17 cellular contexts compared by ENCODE assay signal in genomic region chr11:61611309-61611708, GRCh38. TPM values are rescaled to one million over a fixed set of nuclear protein-coding genes. Genes with fewer than 3 reads are reported as not detected.
DNase-seq lines count a peak whose midpoint lies in the region; ATAC-seq and TF ChIP-seq lines count a peak whose summit lies in the region.
"Had no signal": no experiment of that assay in that cellular context is flagged by ENCODE, and none has a peak within 500 bp of the region (broad histone marks: within the 10 kb centered on the region; RNA-seq: fewer than 3 reads in every experiment).

No MANE protein-coding gene starts in this region.

- POLR2A ChIA-PET in OCI-LY7 (lab: Charles Lee), result no interaction called here

- H3K27me3 ChIP-seq in BLaER1 treated with 17β-estradiol and CSF1 and Interleukin-3, amounts not matched to agents 10 nM and 100 nM, result no peaks in the 10 kb centered on the region
- H3K27me3 ChIP-seq in Karpas-422 (ENCODE audit: low read length) (no peaks in the 10 kb centered on the region), neuronal stem cell (ENCODE audit: control insufficient read depth in 3 of 3, insufficient read depth in 3 of 3, low read depth in 1 of 3, low read length in 3 of 3) (peaks cover 0 to 46% (median 0%) of the 10 kb centered on the region in 3 experiments), right lobe of liver (no peaks in the 10 kb centered on the region), psoas muscle (ENCODE audit: insufficient read depth in 3 of 3, low read length in 2 of 3) (peaks cover 0 to 24% (median 0%) of the 10 kb centered on the region in 3 donors)
- H3K27me3 ChIP-seq: adrenal gland had no signal

- H3K9ac ChIP-seq in BLaER1 treated with 17β-estradiol and CSF1 and Interleukin-3, amounts not matched to agents 10 nM and 100 nM, result peak overlapping the region in 4 of 11 experiments; percentile 36 to 46 (median 42); a peak in 4 of 22 replicates
- H3K9ac ChIP-seq in Karpas-422 (ENCODE audit: low read length) (no peak overlapping the region), neuronal stem cell (ENCODE audit: low read depth, low read length, poor library complexity) (no peak overlapping the region)

- intact Hi-C loops in OCI-LY7 (cut with micrococcal nuclease; ENCODE audit: unreplicated experiment), result no loop called here
- intact Hi-C loops in right lobe of liver (cut with DNase I), result no loop called here
- intact Hi-C loops in psoas muscle (cut with DNase I), result no loop called here

- TF ChIP-seq POLR2A in right lobe of liver (IDR thresholded peaks at IDR 0.05), result no peak

- H3K27ac ChIP-seq in BLaER1 treated with 17β-estradiol and CSF1 and Interleukin-3, amounts not matched to agents 10 nM and 100 nM, result no peak overlapping the region
- H3K27ac ChIP-seq in Karpas-422 (ENCODE audit: low read length), result no peak overlapping the region
- H3K27ac ChIP-seq in OCI-LY7 (ENCODE audit: low read depth, low read length, poor library complexity, severe bottlenecking), result no peak overlapping the region
- H3K27ac ChIP-seq in neuronal stem cell (replicated peaks; ENCODE audit: low read length), result no peak overlapping the region
- no peak overlapping the region for H3K27ac ChIP-seq in right lobe of liver
- H3K27ac ChIP-seq in psoas muscle, result no peak overlapping the region
- H3K27ac ChIP-seq: left lung, neutrophil had no signal

- no peaks in the 10 kb centered on the region for H3K9me2 ChIP-seq in Karpas-422 (replicated peaks; ENCODE audit: insufficient read depth, low read length)
- H3K9me2 ChIP-seq in OCI-LY7 (ENCODE audit: insufficient read depth, low read length), result no peaks in the 10 kb centered on the region

- no peaks in the 10 kb centered on the region for H3K79me1 ChIP-seq in neuronal stem cell (ENCODE audit: low read depth, low read length)

- CTCF ChIA-PET in OCI-LY7 (lab: Charles Lee; ENCODE audit: unreplicated experiment), result no interaction called here

- H3K9me3 ChIP-seq in BLaER1 treated with 17β-estradiol and CSF1 and Interleukin-3, amounts not matched to agents 10 nM and 100 nM (replicated peaks in 1 of 11), result 0 out of 22 replicates have a peak, but pooled peaks cover 0 to 7% (median 0%) of the 10 kb centered on the region in 11 experiments
- H3K9me3 ChIP-seq in Karpas-422 (ENCODE audit: low read length) (no peaks in the 10 kb centered on the region), OCI-LY7 (ENCODE audit: low read length) (no peaks in the 10 kb centered on the region), neuronal stem cell (replicated peaks in 1 of 2; ENCODE audit: control insufficient read depth in 2 of 2, insufficient read depth in 1 of 2, low read depth in 1 of 2, low read length in 2 of 2) (peaks cover 0 to 5% of the 10 kb centered on the region in 2 donors), right lobe of liver (no peaks in the 10 kb centered on the region), psoas muscle (no peaks in the 10 kb centered on the region)
- H3K9me3 ChIP-seq: adrenal gland, left lung, neutrophil had no signal

- H3K4me2 ChIP-seq in BLaER1 treated with 17β-estradiol and CSF1 and Interleukin-3, amounts not matched to agents 10 nM and 100 nM, result peak overlapping the region in 10 of 11 experiments; percentile 0 to 74 (median 63); a peak in 16 of 22 replicates
- H3K4me2 ChIP-seq in Karpas-422 (ENCODE audit: low read depth, low read length, poor library complexity, severe bottlenecking), result no peak overlapping the region
- H3K4me2 ChIP-seq in OCI-LY7 (ENCODE audit: low read length), result no peak overlapping the region
- no peak overlapping the region for H3K4me2 ChIP-seq in neuronal stem cell (ENCODE audit: insufficient read depth, low read length, poor library complexity, severe bottlenecking)

- no peak overlapping the region for H2AFZ ChIP-seq in Karpas-422 (ENCODE audit: low read length)
- H2AFZ ChIP-seq in OCI-LY7 (ENCODE audit: low read length), result no peak overlapping the region
- H2AFZ ChIP-seq in neuronal stem cell (ENCODE audit: low read length), result no peak overlapping the region

- no peak overlapping the region for H3K23ac ChIP-seq in neuronal stem cell (ENCODE audit: low read depth, low read length, poor library complexity)

- peak overlapping the region; percentile 80 for H3K18ac ChIP-seq in neuronal stem cell (ENCODE audit: low read length)

- H3K14ac ChIP-seq in neuronal stem cell (ENCODE audit: low read length), result no peak overlapping the region

- no peak overlapping the region for H3K4me3 ChIP-seq in BLaER1 treated with 17β-estradiol and CSF1 and Interleukin-3, amounts not matched to agents 10 nM and 100 nM
- H3K4me3 ChIP-seq in Karpas-422 (ENCODE audit: low read length), result no peak overlapping the region
- H3K4me3 ChIP-seq in OCI-LY7 (ENCODE audit: low read depth, low read length, poor library complexity, severe bottlenecking), result no peak overlapping the region
- no peak overlapping the region for H3K4me3 ChIP-seq in neuronal stem cell (ENCODE audit: low read length in 2 of 2)
- no peak overlapping the region for H3K4me3 ChIP-seq in right lobe of liver
- H3K4me3 ChIP-seq in psoas muscle, result no peak overlapping the region
- H3K4me3 ChIP-seq: adrenal gland, left lung had no signal

- no peak overlapping the region for H2BK120ac ChIP-seq in neuronal stem cell (ENCODE audit: low read depth, low read length)

- no TSS peak for BruUV-seq in OCI-LY7 (replicated peaks; lab: Mats Ljungman, UMichigan)

- no peak overlapping the region for H4K8ac ChIP-seq in neuronal stem cell (ENCODE audit: low read depth, low read length)

- peaks cover 28 to 56% (median 42%) of the 10 kb centered on the region in 10 experiments for H3K4me1 ChIP-seq in BLaER1 treated with 17β-estradiol and CSF1 and Interleukin-3, amounts not matched to agents 10 nM and 100 nM
- H3K4me1 ChIP-seq in Karpas-422 (ENCODE audit: low read length) (peaks cover 21% of the 10 kb centered on the region), OCI-LY7 (ENCODE audit: insufficient read depth, low read length, poor library complexity, severe bottlenecking) (no peaks in the 10 kb centered on the region), neuronal stem cell (ENCODE audit: control insufficient read depth in 2 of 2, insufficient read depth in 1 of 2, low read depth in 1 of 2, low read length in 2 of 2) (peaks cover 3 to 12% of the 10 kb centered on the region in 2 donors), right lobe of liver (no peaks in the 10 kb centered on the region), psoas muscle (no peaks in the 10 kb centered on the region)
- H3K4me1 ChIP-seq: adrenal gland, left lung had no signal

- peak; percentile 70 for DNase-seq in Karpas-422
- peak; percentile 9 for DNase-seq in OCI-LY7 (ENCODE audit: low spot score)
- DNase-seq in neuronal stem cell (ENCODE audit: low spot score), result no peak
- no peak for DNase-seq in right lobe of liver
- no peak for DNase-seq in GM03348 (ENCODE audit: low spot score)
- no peak for DNase-seq in psoas muscle
- DNase-seq: activated CD4-positive, alpha-beta T cell treated with anti-CD3 and anti-CD28 coated beads for 36 hours; activated CD8-positive, alpha-beta T cell treated with anti-CD3 and anti-CD28 coated beads, Interleukin-2, amount 10 ng/mL, durations not matched to agents 7 days and 5 days; activated naive CD4-positive, alpha-beta T cell treated with anti-CD3 and anti-CD28 coated beads, Interleukin-2, amount 10 ng/mL, durations not matched to agents 7 days and 5 days; adrenal gland; left lung; mesenchymal stem cell; NCI-H2107; NK-92 treated with Interleukin-12 subunit alpha and Interleukin-12 subunit beta, amount 100 ng/mL, for 24 hours; stimulated activated CD4-positive, alpha-beta T cell treated with anti-CD3 and anti-CD28 coated beads, Interleukin-4, amount 100 ng/mL, for 4 hours had no signal

- TF ChIP-seq CTCF in OCI-LY7 (conservative IDR thresholded peaks at IDR 0.05; ENCODE audit: low read length) (no peak), right lobe of liver (IDR thresholded peaks at IDR 0.05) (no peak), psoas muscle (IDR thresholded peaks at IDR 0.05) (no peak)

- no peak for ATAC-seq in right lobe of liver
- no peak for ATAC-seq in psoas muscle
- ATAC-seq: activated CD4-positive, alpha-beta T cell treated with anti-CD3 and anti-CD28 coated beads for 36 hours; activated CD8-positive, alpha-beta T cell treated with anti-CD3 and anti-CD28 coated beads, Interleukin-2, amount 10 ng/mL, durations not matched to agents 7 days and 5 days; left lung had no signal

- H4K20me1 ChIP-seq in BLaER1 treated with 17β-estradiol and CSF1 and Interleukin-3, amounts not matched to agents 10 nM and 100 nM, result peaks cover 0 to 10% (median 0%) of the 10 kb centered on the region in 11 experiments; a peak in 3 of 22 replicates
- H4K20me1 ChIP-seq in Karpas-422 (ENCODE audit: insufficient read depth, low read depth, low read length) (no peaks in the 10 kb centered on the region), OCI-LY7 (ENCODE audit: insufficient read depth, low read length) (no peaks in the 10 kb centered on the region)

- WGBS in neuronal stem cell (ENCODE audit: extremely low coverage in 2 of 2, insufficient read length in 2 of 2, insufficient replicate concordance in 1 of 2), 2 donors, result no CpG with 5 or more reads among the region's 8 CpGs
- WGBS in right lobe of liver (ENCODE audit: insufficient coverage, low coverage, low lambda C conversion rate, missing lambda C conversion rate), result no CpG with 5 or more reads among the region's 8 CpGs
- 37 to 46% (median 40%) methylated on average over 7 to 8 of the region's 8 CpGs for WGBS in psoas muscle, 3 donors

- no peak overlapping the region for H4K91ac ChIP-seq in neuronal stem cell (ENCODE audit: low read depth, low read length, poor library complexity)

- H2BK12ac ChIP-seq in neuronal stem cell (ENCODE audit: low read length), result no peak overlapping the region

- H3K79me2 ChIP-seq in Karpas-422 (ENCODE audit: low read length) (no peaks in the 10 kb centered on the region), OCI-LY7 (ENCODE audit: insufficient read depth, low read depth, low read length) (no peaks in the 10 kb centered on the region)

- peak overlapping the region; percentile 54 for H2AK5ac ChIP-seq in neuronal stem cell (ENCODE audit: low read depth, low read length)

- H2BK15ac ChIP-seq in neuronal stem cell (ENCODE audit: low read length), result no peak overlapping the region

- H3K36me3 ChIP-seq in BLaER1 treated with 17β-estradiol and CSF1 and Interleukin-3, amounts not matched to agents 10 nM and 100 nM, result no peaks in the 10 kb centered on the region
- H3K36me3 ChIP-seq in Karpas-422 (ENCODE audit: insufficient read depth, low read length), result no peaks in the 10 kb centered on the region
- no peaks in the 10 kb centered on the region for H3K36me3 ChIP-seq in OCI-LY7 (ENCODE audit: insufficient read depth, low read length)
- no peaks in the 10 kb centered on the region for H3K36me3 ChIP-seq in neuronal stem cell (replicated peaks in 1 of 2; ENCODE audit: control insufficient read depth in 2 of 2, insufficient read depth in 2 of 2, low read length in 2 of 2)
- H3K36me3 ChIP-seq in right lobe of liver, result no peaks in the 10 kb centered on the region
- H3K36me3 ChIP-seq in psoas muscle (ENCODE audit: insufficient read depth in 1 of 2, low read depth in 1 of 2), result no peaks in the 10 kb centered on the region
- H3K36me3 ChIP-seq: adrenal gland, left lung, neutrophil had no signal

- no peak overlapping the region for H2BK5ac ChIP-seq in neuronal stem cell (ENCODE audit: low read length)

- H3K4ac ChIP-seq in neuronal stem cell (ENCODE audit: low read length), result no peak overlapping the region

RNA-seq across cellular contexts. Expression of gene SYT7, which starts 30.4 kb away (rescaled TPM):
- total RNA-seq in Karpas-422 (2014; rRNA removed; shearing (Covaris generic); ENCODE audit: low replicate concordance), result not detected in 2 replicates
- not detected in 2 replicates for total RNA-seq in OCI-LY7 (2014; rRNA removed; shearing (Covaris generic))
- total RNA-seq in OCI-LY7 (2022) (not detected in 2 replicates), right lobe of liver (10 to 100 TPM; 13.1 to 70.8 (median 31.6) TPM), psoas muscle (1 to 10 TPM; 1.9 to 2.8 (median 2.1) TPM)
- polyA plus RNA-seq in neuronal stem cell (2013, experiment 1 of 2), result 2.5 TPM
- polyA plus RNA-seq in neuronal stem cell (2013, experiment 2 of 2), result 2.3 TPM
- polyA plus RNA-seq in psoas muscle, result 1 to 10 TPM in 2 of 3 donors, under 1 TPM in 1; 0.96 to 3.5 (median 1.4) TPM
- total RNA-seq: activated CD8-positive, alpha-beta T cell treated with anti-CD3 and anti-CD28 coated beads, Interleukin-2, amount 10 ng/mL, durations not matched to agents 7 days and 5 days had no signal

Comparison
In these comparisons a context has a peak if more than half of its experiments do, and no peak if none do; other contexts are left out.
1. H3K4me2 ChIP-seq: peak in BLaER1 treated with 17β-estradiol and CSF1 and Interleukin-3, amounts not matched to agents 10 nM and 100 nM (10 of 11); none in Karpas-422 (single experiment), OCI-LY7 (single experiment) and neuronal stem cell (single experiment).
2. DNase-seq: peak in Karpas-422 (single experiment) and OCI-LY7 (single experiment); none in neuronal stem cell (single experiment), right lobe of liver (0 of 3), GM03348 (single experiment) and psoas muscle (0 of 2).